Comparison of ENCODE assay signal across 12 cellular contexts in genomic region chr19:794989-795658, GRCh38. TPM values are rescaled to one million over a fixed set of nuclear protein-coding genes. Genes with fewer than 3 reads are reported as not detected.
DNase-seq lines count a peak whose midpoint lies in the region; ATAC-seq and TF ChIP-seq lines count a peak whose summit lies in the region.
"Had no signal": no experiment of that assay in that cellular context is flagged by ENCODE, and none has a peak within 500 bp of the region (broad histone marks: within the 10 kb centered on the region; RNA-seq: fewer than 3 reads in every experiment).

No MANE protein-coding gene starts in this region.

- H3K4me3 ChIP-seq in GM23338 (no peak overlapping the region), brain microvascular endothelial cell (ENCODE audit: low read depth, low read length) (no peak overlapping the region)
- H3K4me3 ChIP-seq: BLaER1 had no signal

- H3K9me3 Mint-ChIP-seq in GM23338 = no peaks in the 10 kb centered on the region
- no peaks in the 10 kb centered on the region for H3K9me3 Mint-ChIP-seq in neural crest cell

- peaks cover 33% of the 10 kb centered on the region for H3K4me1 ChIP-seq in GM23338 (ENCODE audit: insufficient read depth)

- peaks cover 19% of the 10 kb centered on the region; the same call in 1 of the 2 replicates for H3F3A ChIP-seq in GM23338 (replicated peaks; ENCODE audit: low read depth)

- H3K27ac Mint-ChIP-seq in GM23338 = no peak overlapping the region
- no peak overlapping the region for H3K27ac Mint-ChIP-seq in neural crest cell (ENCODE audit: unreplicated experiment)

- ATAC-seq in GM23338 (no peak), HG02884 (IDR thresholded peaks at IDR 0.05; ENCODE audit: unreplicated experiment) (no peak)

- H4K20me1 ChIP-seq in GM23338 (replicated peaks; ENCODE audit: insufficient read depth) = peaks cover 17% of the 10 kb centered on the region

- H3K79me2 ChIP-seq in GM23338 (replicated peaks; ENCODE audit: insufficient read depth) = peaks cover 26% of the 10 kb centered on the region

- in situ Hi-C loops in brain microvascular endothelial cell (cut with HindIII; ENCODE audit: low pct_ligation_motif_present, low sequenced_read_pairs) = no loop called here

- no peaks in the 10 kb centered on the region for H3K27me3 ChIP-seq in GM23338 (ENCODE audit: insufficient read depth)
- no peaks in the 10 kb centered on the region for H3K27me3 ChIP-seq in brain microvascular endothelial cell (replicated peaks)
- H3K27me3 ChIP-seq: BLaER1 had no signal

- H3K4me1 Mint-ChIP-seq in GM23338 (peaks cover 28% of the 10 kb centered on the region), neural crest cell (peaks cover 20% of the 10 kb centered on the region)

- H3K27me3 Mint-ChIP-seq in GM23338 (ENCODE audit: insufficient read depth, low read depth, poor library complexity) = peaks cover 20% of the 10 kb centered on the region
- H3K27me3 Mint-ChIP-seq in neural crest cell (ENCODE audit: low read depth) = peaks cover 13% of the 10 kb centered on the region

- H3K4me3 Mint-ChIP-seq in GM23338 (no peak overlapping the region), neural crest cell (peak overlapping the region; percentile 49)

- TF ChIP-seq CTCF in GM23338 (conservative IDR thresholded peaks at IDR 0.05; ENCODE audit: low read depth in 2 of 2) (no peak), neural crest cell (conservative IDR thresholded peaks at IDR 0.05) (no peak), brain microvascular endothelial cell (IDR thresholded peaks at IDR 0.05; ENCODE audit: low read depth, low read length, missing control alignments) (no peak)

- H3K36me3 ChIP-seq in GM23338 (ENCODE audit: insufficient read depth) (peaks cover 3% of the 10 kb centered on the region; the same call in 1 of the 2 replicates), brain microvascular endothelial cell (replicated peaks) (peaks cover 16% of the 10 kb centered on the region)

- peak; percentile 38 for DNase-seq in GM23338 (ENCODE audit: low spot score)
- peak in 3 of 61 donors; percentile 10 to 30 (median 22) for DNase-seq in caudate nucleus (lab: John Stamatoyannopoulos, UW)
- no peak for DNase-seq in neural crest cell (ENCODE audit: low read depth, low spot score)
- DNase-seq in brain microvascular endothelial cell = no peak
- DNase-seq in stimulated activated CD4-positive, alpha-beta T cell treated with anti-CD3 and anti-CD28 coated beads, Interleukin-4, amount 100 ng/mL, for 4 hours = no peak
- DNase-seq: NCI-H1930, posterior cingulate gyrus, T-helper 2 cell had no signal

- no peak overlapping the region for H2AFZ ChIP-seq in GM23338

- no peak overlapping the region for H3K4me2 ChIP-seq in GM23338

- peaks cover 19% of the 10 kb centered on the region for H3K36me3 Mint-ChIP-seq in GM23338 (ENCODE audit: low read depth)
- peaks cover 7% of the 10 kb centered on the region for H3K36me3 Mint-ChIP-seq in neural crest cell (ENCODE audit: low read depth)

- H3K9me2 ChIP-seq in GM23338 (ENCODE audit: insufficient read depth) = no peaks in the 10 kb centered on the region

- H3K27ac ChIP-seq in GM23338 (ENCODE audit: low read depth) (no peak overlapping the region), caudate nucleus (ENCODE audit: low read depth, low read length) (peak overlapping the region; percentile 26), brain microvascular endothelial cell (no peak overlapping the region)
- H3K27ac ChIP-seq: BLaER1 had no signal

TF ChIP-seq in GM23338, 12 proteins besides CTCF, POLR2A, EP300 and RAD21 (continues in another document):
- TF ChIP-seq NANOG (IDR thresholded peaks at IDR 0.05; ENCODE audit: borderline replicate concordance) = no peak
- TF ChIP-seq EZH2 (IDR thresholded peaks at IDR 0.05; ENCODE audit: low read depth, unreplicated experiment) = no peak
- no peak for TF ChIP-seq ETS1 (IDR thresholded peaks at IDR 0.05)
- TF ChIP-seq ZNF114 (CRISPR knock-in tag; IDR thresholded peaks at IDR 0.05) = no peak
- TF ChIP-seq ZNF331 (CRISPR knock-in tag; IDR thresholded peaks at IDR 0.05; ENCODE audit: low read depth) = no peak
- TF ChIP-seq STAT1 (IDR thresholded peaks at IDR 0.05; ENCODE audit: unreplicated experiment) = no peak
- no peak for TF ChIP-seq EZH2phosphoT487 (IDR thresholded peaks at IDR 0.05; ENCODE audit: unreplicated experiment)
- no peak for TF ChIP-seq JUNB (IDR thresholded peaks at IDR 0.05; ENCODE audit: unreplicated experiment)
- TF ChIP-seq CREB1 (CRISPR knock-in tag; IDR thresholded peaks at IDR 0.05; ENCODE audit: low read depth) = no peak
- no peak for TF ChIP-seq POLR2AphosphoS5 (IDR thresholded peaks at IDR 0.05; ENCODE audit: low read depth)

RNA-seq across cellular contexts. Expression of gene PTBP1, which starts 2.1 kb away (rescaled TPM):
- total RNA-seq in GM23338 (2014; rRNA removed; shearing (Covaris generic)) = 539 and 552 TPM in 2 replicates
- polyA plus RNA-seq in GM23338 (2016; fragmentation: Nextera tagmentation; extraction: Ambion mirVana) = 632 and 705 TPM in 2 replicates
- 674 and 701 TPM in 2 replicates for total RNA-seq in neural crest cell

RNA-seq across cellular contexts. Expression of gene PLPPR3, which starts 26.6 kb away (rescaled TPM):
- 74.7 and 81.1 TPM in 2 replicates for total RNA-seq in GM23338 (2014; rRNA removed; shearing (Covaris generic))
- 13.6 and 14.8 TPM in 2 replicates for polyA plus RNA-seq in GM23338 (2016; fragmentation: Nextera tagmentation; extraction: Ambion mirVana)
- 46.3 and 50.9 TPM in 2 replicates for total RNA-seq in neural crest cell
- total RNA-seq: bronchial epithelial cell had no signal
- polyA plus RNA-seq: keratinocyte had no signal

RNA-seq across cellular contexts. Expression of gene AZU1, which starts 32.5 kb away (rescaled TPM):
- total RNA-seq in GM23338 (2014; rRNA removed; shearing (Covaris generic)) = 0.50 and 1.4 TPM in 2 replicates
- 0.30 and 0.78 TPM in 2 replicates for polyA plus RNA-seq in GM23338 (2016; fragmentation: Nextera tagmentation; extraction: Ambion mirVana)
- total RNA-seq in neural crest cell = 0.30 and 0.68 TPM in 2 replicates
- total RNA-seq: bronchial epithelial cell had no signal
- polyA plus RNA-seq: keratinocyte had no signal

RNA-seq across cellular contexts. Expression of gene MISP, which starts 44.2 kb away (rescaled TPM):
- total RNA-seq in GM23338 (2014; rRNA removed; shearing (Covaris generic)) = 0.23 and 0.28 TPM in 2 replicates
- 0.27 and 0.40 TPM in 2 replicates for polyA plus RNA-seq in GM23338 (2016; fragmentation: Nextera tagmentation; extraction: Ambion mirVana)
- total RNA-seq in neural crest cell = 0.14 TPM in 1 of 2 replicates, not detected in the other

RNA-seq across cellular contexts. Expression of gene PRTN3, which starts 45.7 kb away (rescaled TPM):
- total RNA-seq in GM23338 (2014; rRNA removed; shearing (Covaris generic)) = 0.21 and 2.4 TPM in 2 replicates
- 0.68 and 0.87 TPM in 2 replicates for polyA plus RNA-seq in GM23338 (2016; fragmentation: Nextera tagmentation; extraction: Ambion mirVana)
- total RNA-seq in neural crest cell = not detected in 2 replicates
- total RNA-seq: bronchial epithelial cell had no signal
- polyA plus RNA-seq: keratinocyte had no signal
